Comparison of ENCODE assay signal across 29 cellular contexts in the genomic region with DNA sequence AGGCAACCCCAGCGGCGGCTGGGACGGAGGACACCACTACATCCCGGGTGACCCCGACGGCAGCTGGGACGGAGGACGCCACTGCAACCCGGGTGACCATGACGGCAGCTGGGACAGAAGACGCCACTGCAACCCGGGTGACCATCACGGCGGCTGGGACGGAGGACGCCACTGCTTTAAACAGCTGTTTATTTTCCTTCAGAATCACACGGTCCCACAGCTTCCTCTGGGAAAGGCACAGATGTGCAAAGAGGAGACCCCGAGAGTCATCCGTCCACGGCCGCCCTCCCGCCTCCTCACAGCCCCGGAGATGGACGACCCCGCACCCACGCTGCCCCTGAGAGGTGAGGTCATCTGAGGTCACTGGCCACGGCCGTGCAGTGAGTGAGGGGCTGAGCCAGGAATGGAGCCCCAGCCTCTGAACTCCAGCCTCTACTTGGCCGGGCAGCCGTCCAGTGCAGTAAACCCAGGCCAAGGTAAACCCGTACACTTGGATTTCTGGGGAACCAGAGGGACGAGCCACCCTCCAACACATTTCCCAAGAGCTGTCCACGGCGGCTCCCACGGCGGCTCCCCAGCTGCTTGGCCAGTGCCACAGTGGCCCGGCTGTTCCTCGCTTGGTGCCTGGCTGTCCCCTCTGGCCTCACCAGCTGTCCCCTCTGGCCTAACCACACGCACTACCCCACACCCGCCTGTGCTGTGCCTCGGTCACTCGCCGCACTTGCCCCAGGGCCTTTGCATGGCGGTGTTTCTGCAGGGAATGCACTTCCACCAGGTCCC. TPM values are rescaled to one million over a fixed set of nuclear protein-coding genes. Genes with fewer than 3 reads are reported as not detected.
DNase-seq lines count a peak whose midpoint lies in the region; ATAC-seq, FAIRE-seq and TF ChIP-seq lines count a peak whose summit lies in the region.
"Had no signal": no experiment of that assay in that cellular context is flagged by ENCODE, and none has a peak within 500 bp of the region (broad histone marks: within the 10 kb centered on the region; RNA-seq: fewer than 3 reads in every experiment).

No MANE protein-coding gene starts in this region.

- H3K9me1 ChIP-seq in K562 (ENCODE audit: control insufficient read depth, insufficient read depth, low read length): peaks cover 20% of the 10 kb centered on the region

- POLR2A ChIA-PET in K562 (lab: Yijun Ruan, JAX): interaction anchor here (0.7 to 0.8 kb wide), 3 partner anchors 14 to 63 kb away, joined by 3 read pairs; a partner anchor contains a TSS

- TF ChIP-seq CTCF in K562 (IDR thresholded peaks at IDR 0.05 in 2 of 3, conservative IDR thresholded peaks at IDR 0.05 in 1 of 3; ENCODE audit: insufficient read depth in 2 of 3, low read depth in 1 of 3, low read length in 3 of 3): no peak
- TF ChIP-seq CTCF in psoas muscle (IDR thresholded peaks at IDR 0.05): no peak

- CTCF ChIA-PET in K562 (lab: Yijun Ruan, JAX; ENCODE audit: low intra/inter-chr PET ratio): no interaction called here

- DNase-seq in K562 (ENCODE audit: extremely low read depth in 1 of 4, low spot score in 3 of 4): no peak
- peak; percentile 61 for DNase-seq in left ventricle myocardium superior
- DNase-seq in psoas muscle: no peak
- no peak for DNase-seq in occipital lobe (lab: John Stamatoyannopoulos, UW)
- DNase-seq in RPMI8226: no peak
- no peak for DNase-seq in NCI-H1417 treated with DMSO at 0.1 percent for 48 hours (lab: John Stamatoyannopoulos, UW)
- no peak for DNase-seq in OCI-M1 (lab: John Stamatoyannopoulos, UW)
- DNase-seq: CD4-positive, CD25-positive, alpha-beta regulatory T cell; DMS153; KBM-7; MV-4-11; NCI-H1105; NCI-H146; NCI-H1930; NCI-H2107; NCI-H524 treated with DMSO at 0.1 percent for 48 hours; NCI-H774; NK-92 treated with Interleukin-12 subunit alpha and Interleukin-12 subunit beta, amount 100 ng/mL, for 24 hours; SK-N-SH had no signal

- H3K27ac ChIP-seq in BLaER1 (no peak overlapping the region), K562 (ENCODE audit: extremely low read depth, low read depth, low read length) (no peak overlapping the region), psoas muscle (peak overlapping the region; percentile 36)

- intact Hi-C loops in K562 (cut with micrococcal nuclease) (no loop called here), left ventricle myocardium superior (cut with micrococcal nuclease) (no loop called here), psoas muscle (cut with DNase I) (loop anchor here in 1 of 2 donors (10.0 kb wide), 1 partner anchor 95 kb away; a partner anchor contains a TSS)

- H3K4me3 ChIP-seq in BLaER1 (no peak overlapping the region), K562 (no peak overlapping the region), psoas muscle (no peak overlapping the region)

- no peak for TF ChIP-seq RAD21 in K562 (CRISPR knock-in tag; conservative IDR thresholded peaks at IDR 0.05 in 1 of 2, IDR thresholded peaks at IDR 0.05 in 1 of 2)

- in situ Hi-C loops in K562 (cut with MboI): no loop called here

- BruUV-seq in K562 (replicated peaks; lab: Mats Ljungman, UMichigan): no TSS peak

- H3K36me3 ChIP-seq in BLaER1 (peaks cover 40% of the 10 kb centered on the region), K562 (ENCODE audit: control insufficient read depth, insufficient read depth, low read length) (peaks cover 75% of the 10 kb centered on the region), psoas muscle (ENCODE audit: insufficient read depth in 1 of 2, low read depth in 1 of 2) (no peaks in the 10 kb centered on the region)

- TF ChIP-seq EP300 in K562 (IDR thresholded peaks at IDR 0.05; ENCODE audit: low read length): no peak

- peaks cover 95% of the 10 kb centered on the region for H3K79me2 ChIP-seq in K562 (ENCODE audit: control insufficient read depth, insufficient read depth, low read length)

- FAIRE-seq in K562 (lab: Jason Lieb, UNC): no peak
- FAIRE-seq: GM19239, HepG2 had no signal

- peaks cover 100% of the 10 kb centered on the region for H4K20me1 ChIP-seq in BLaER1
- peaks cover 91% of the 10 kb centered on the region for H4K20me1 ChIP-seq in K562 (replicated peaks; ENCODE audit: control insufficient read depth, insufficient read depth, low read length)

- H3K4me1 ChIP-seq in BLaER1 (peaks cover 99% of the 10 kb centered on the region), K562 (replicated peaks in 1 of 2; ENCODE audit: control insufficient read depth in 2 of 2, insufficient read depth in 2 of 2, low read length in 2 of 2) (peaks cover 8 to 84% of the 10 kb centered on the region in 2 experiments; a peak in 4 of 5 replicates), psoas muscle (peaks cover 5% of the 10 kb centered on the region)

- no peaks in the 10 kb centered on the region for H3K9me3 ChIP-seq in BLaER1
- no peaks in the 10 kb centered on the region for H3K9me3 ChIP-seq in K562 (replicated peaks; ENCODE audit: control insufficient read depth, insufficient read depth, low read depth, low read length)
- no peaks in the 10 kb centered on the region for H3K9me3 ChIP-seq in psoas muscle
- H3K9me3 ChIP-seq: SK-N-SH had no signal

- H3K9ac ChIP-seq in BLaER1 (no peak overlapping the region), K562 (ENCODE audit: insufficient read depth in 1 of 2, low read depth in 2 of 2, low read length in 2 of 2) (no peak overlapping the region)
- H3K9ac ChIP-seq: SK-N-SH had no signal

- H2AFZ ChIP-seq in K562 (ENCODE audit: low read depth, low read length): no peak overlapping the region

- WGBS in K562 (ENCODE audit: insufficient coverage, low coverage, missing lambda C conversion rate): 82% methylated on average over 38 of the region's 44 CpGs
- WGBS in psoas muscle, 3 donors: 45 to 70% (median 50%) methylated on average over 44 of the region's 44 CpGs

- H3K4me2 ChIP-seq in BLaER1: peak overlapping the region; percentile 90; the same call in 1 of the 2 replicates
- H3K4me2 ChIP-seq in K562 (ENCODE audit: insufficient read depth, low read length): no peak overlapping the region
- H3K4me2 ChIP-seq: SK-N-SH had no signal

- TF ChIP-seq POLR2A in K562 (conservative IDR thresholded peaks at IDR 0.05): no peak

- no peaks in the 10 kb centered on the region for H3K27me3 ChIP-seq in BLaER1
- H3K27me3 ChIP-seq in K562 (ENCODE audit: control insufficient read depth in 2 of 2, insufficient read depth in 2 of 2, low read length in 2 of 2): no peaks in the 10 kb centered on the region
- peaks cover 0 to 3% (median 0%) of the 10 kb centered on the region in 3 donors for H3K27me3 ChIP-seq in psoas muscle (ENCODE audit: insufficient read depth in 3 of 3, low read length in 2 of 3)

- ATAC-seq in K562: no peak
- peak; percentile 58 for ATAC-seq in left ventricle myocardium superior
- peak in 1 of 4 donors; percentile 21 for ATAC-seq in psoas muscle
- ATAC-seq: HCT116 had no signal

RNA-seq across cellular contexts. Expression of a gene that starts 43.2 kb away (rescaled TPM):
- 0.46 and 2.2 TPM in 2 replicates for total RNA-seq in K562 (2011; cell fraction: chromatin; rRNA removed; ENCODE audit: low replicate concordance)
- 0.26 and 0.50 TPM in 2 replicates for total RNA-seq in K562 (2011; cell fraction: nucleolus; rRNA removed)
- 0.29 and 0.99 TPM in 2 replicates for total RNA-seq in K562 (2011; cell fraction: nucleoplasm; rRNA removed)
- total RNA-seq in K562 (2014; rRNA removed) (0.32 TPM in 1 of 2 replicates, not detected in the other), K562 (2014; rRNA removed; fragmentation: Illumina TruSeq; extraction: Trizol) (not detected in 2 replicates), K562 (2015; rRNA removed; fragmentation: Illumina TruSeq; extraction: Trizol) (0.19 TPM in 1 of 2 replicates, not detected in the other), K562 (2021) (0.29 TPM in 1 of 2 replicates, not detected in the other), left ventricle myocardium superior (not detected), psoas muscle (not detected), occipital lobe (not detected)
- polyA plus RNA-seq in K562 (2011; rRNA removed) (not detected in 2 replicates), K562 (2014; fragmentation: Illumina TruSeq; extraction: Trizol) (not detected in 2 replicates), K562 (2014; fragmentation: Nextera tagmentation; extraction: Ambion mirVana) (not detected), K562 (2014; rRNA removed) (0.11 TPM in 1 of 2 replicates, not detected in the other), psoas muscle (not detected)
- not detected in 2 replicates for polyA plus RNA-seq in K562 (2011; cell fraction: cytosol; rRNA removed)
- polyA plus RNA-seq in K562 (2011; cell fraction: nucleus; rRNA removed): 0.55 and 0.58 TPM in 2 replicates
- polyA plus RNA-seq in K562 (2012): 0.29 and 0.71 TPM in 2 replicates
- not detected in 2 replicates for polyA minus RNA-seq in K562 (2011; rRNA and poly(A)+ RNA removed)
- not detected in 2 replicates for polyA minus RNA-seq in K562 (2011; cell fraction: cytosol; rRNA and poly(A)+ RNA removed)
- polyA minus RNA-seq in K562 (2011; cell fraction: nucleus; rRNA and poly(A)+ RNA removed): not detected in 2 replicates
- total RNA-seq: A172; CD4-positive, CD25-positive, alpha-beta regulatory T cell; H4; HepG2; HT1080; LHCN-M2; MCF 10A had no signal
- polyA plus RNA-seq: BJ; CD4-positive, CD25-positive, alpha-beta regulatory T cell; HepG2; SK-N-SH had no signal

RNA-seq across cellular contexts. Expression of a gene that starts 52.7 kb away (rescaled TPM):
- 43.1 and 83.7 TPM in 2 replicates for total RNA-seq in K562 (2011; cell fraction: chromatin; rRNA removed; ENCODE audit: low replicate concordance)
- total RNA-seq in K562 (2011; cell fraction: nucleolus; rRNA removed): 64.3 and 69.7 TPM in 2 replicates
- 53.0 and 53.7 TPM in 2 replicates for total RNA-seq in K562 (2011; cell fraction: nucleoplasm; rRNA removed)
- total RNA-seq in K562 (2014; rRNA removed): 60.4 and 77.5 TPM in 2 replicates
- total RNA-seq in K562 (2014; rRNA removed; fragmentation: Illumina TruSeq; extraction: Trizol): 92.6 and 126 TPM in 2 replicates
- total RNA-seq in K562 (2015; rRNA removed; fragmentation: Illumina TruSeq; extraction: Trizol): 61.1 and 69.1 TPM in 2 replicates
- 89.1 and 92.6 TPM in 2 replicates for total RNA-seq in K562 (2021)
- 124 and 163 TPM in 2 replicates for polyA plus RNA-seq in K562 (2011; rRNA removed)
- polyA plus RNA-seq in K562 (2011; cell fraction: cytosol; rRNA removed): 94.2 and 150 TPM in 2 replicates
- polyA plus RNA-seq in K562 (2011; cell fraction: nucleus; rRNA removed): 96.2 and 120 TPM in 2 replicates
- 69.9 and 168 TPM in 2 replicates for polyA plus RNA-seq in K562 (2012)
- 97.5 and 104 TPM in 2 replicates for polyA plus RNA-seq in K562 (2014; fragmentation: Illumina TruSeq; extraction: Trizol)
- polyA plus RNA-seq in K562 (2014; fragmentation: Nextera tagmentation; extraction: Ambion mirVana): 100 to 1,000 TPM; 345 to 398 TPM
- polyA plus RNA-seq in K562 (2014; rRNA removed): 92.4 and 99.1 TPM in 2 replicates
- polyA minus RNA-seq in K562 (2011; rRNA and poly(A)+ RNA removed): 28.3 and 55.3 TPM in 2 replicates
- polyA minus RNA-seq in K562 (2011; cell fraction: cytosol; rRNA and poly(A)+ RNA removed): 24.9 and 30.9 TPM in 2 replicates
- 30.4 and 33.3 TPM in 2 replicates for polyA minus RNA-seq in K562 (2011; cell fraction: nucleus; rRNA and poly(A)+ RNA removed)
- total RNA-seq in left ventricle myocardium superior: 59.0 TPM
- total RNA-seq in psoas muscle: 10 to 100 TPM; 38.6 to 42.6 (median 38.7) TPM
- 10 to 100 TPM; 23.9 to 30.7 (median 28.5) TPM for polyA plus RNA-seq in psoas muscle
- 30.4 TPM for total RNA-seq in occipital lobe

RNA-seq across cellular contexts. Expression of a gene that starts 52.9 kb away (rescaled TPM):
- total RNA-seq in K562 (2011; cell fraction: chromatin; rRNA removed; ENCODE audit: low replicate concordance): 69.8 and 180 TPM in 2 replicates
- 70.5 and 71.6 TPM in 2 replicates for total RNA-seq in K562 (2011; cell fraction: nucleolus; rRNA removed)
- 50.8 and 56.2 TPM in 2 replicates for total RNA-seq in K562 (2011; cell fraction: nucleoplasm; rRNA removed)
- total RNA-seq in K562 (2014; rRNA removed) (3.4 and 5.4 TPM in 2 replicates), K562 (2014; rRNA removed; fragmentation: Illumina TruSeq; extraction: Trizol) (2.4 and 4.1 TPM in 2 replicates), K562 (2015; rRNA removed; fragmentation: Illumina TruSeq; extraction: Trizol) (5.6 and 5.9 TPM in 2 replicates), K562 (2021) (12.3 and 13.2 TPM in 2 replicates), left ventricle myocardium superior (14.6 TPM), psoas muscle (10 to 100 TPM in 2 of 4 donors, 1 to 10 TPM in 2; 4.8 to 10.4 (median 9.7) TPM), occipital lobe (6.6 TPM)
- polyA plus RNA-seq in K562 (2011; rRNA removed) (3.9 and 4.3 TPM in 2 replicates), K562 (2014; fragmentation: Illumina TruSeq; extraction: Trizol) (6.0 and 7.0 TPM in 2 replicates), K562 (2014; fragmentation: Nextera tagmentation; extraction: Ambion mirVana) (under 1 TPM; 0.38 to 0.63 TPM), K562 (2014; rRNA removed) (6.7 and 8.6 TPM in 2 replicates), psoas muscle (10 to 100 TPM in 2 of 3 donors, 1 to 10 TPM in 1; 9.0 to 15.4 (median 12.3) TPM)
- polyA plus RNA-seq in K562 (2011; cell fraction: cytosol; rRNA removed): 3.9 and 9.1 TPM in 2 replicates
- polyA plus RNA-seq in K562 (2011; cell fraction: nucleus; rRNA removed): 20.2 and 34.5 TPM in 2 replicates
- 11.1 and 16.0 TPM in 2 replicates for polyA plus RNA-seq in K562 (2012)
- 1.9 and 3.7 TPM in 2 replicates for polyA minus RNA-seq in K562 (2011; rRNA and poly(A)+ RNA removed)
- 3.2 and 3.3 TPM in 2 replicates for polyA minus RNA-seq in K562 (2011; cell fraction: cytosol; rRNA and poly(A)+ RNA removed)
- 7.0 and 7.8 TPM in 2 replicates for polyA minus RNA-seq in K562 (2011; cell fraction: nucleus; rRNA and poly(A)+ RNA removed)
